Comparison of ENCODE assay signal across 17 cellular contexts in genomic region chr17:40243756-40244155, GRCh38. TPM values are rescaled to one million over a fixed set of nuclear protein-coding genes. Genes with fewer than 3 reads are reported as not detected.
DNase-seq lines count a peak whose midpoint lies in the region; ATAC-seq and TF ChIP-seq lines count a peak whose summit lies in the region.
"Had no signal": no experiment of that assay in that cellular context is flagged by ENCODE, and none has a peak within 500 bp of the region (broad histone marks: within the 10 kb centered on the region; RNA-seq: fewer than 3 reads in every experiment).

No MANE protein-coding gene starts in this region.

- no peak overlapping the region for H2BK12ac ChIP-seq in mesenchymal stem cell (ENCODE audit: low read length in 2 of 2)

- no peak overlapping the region for H2AK5ac ChIP-seq in mesenchymal stem cell (ENCODE audit: low read length, severe bottlenecking)

- no peak overlapping the region for H3K4me3 Mint-ChIP-seq in activated naive CD8-positive, alpha-beta T cell
- H3K4me3 Mint-ChIP-seq in activated naive CD8-positive, alpha-beta T cell treated with anti-CD3 and anti-CD28 coated beads, Interleukin-2, amount 50 U/mL, for 24 hours = no peak overlapping the region
- no peak overlapping the region for H3K4me3 Mint-ChIP-seq in glutamatergic neuron (ENCODE audit: unreplicated experiment)
- H3K4me3 Mint-ChIP-seq: CD4-positive, alpha-beta memory T cell had no signal

- 100% methylated on average over 2 of the region's 3 CpGs for WGBS in mesenchymal stem cell

- H3K23ac ChIP-seq in mesenchymal stem cell (ENCODE audit: low read length in 2 of 2) = no peak overlapping the region

- H3K36me3 ChIP-seq in adipocyte (ENCODE audit: control insufficient read depth, insufficient read depth, low read length, severe bottlenecking) = peaks cover 2% of the 10 kb centered on the region
- peaks cover 0 to 2% of the 10 kb centered on the region in 2 experiments for H3K36me3 ChIP-seq in mesenchymal stem cell (ENCODE audit: control insufficient read depth in 1 of 2, insufficient read depth in 2 of 2, low read depth in 1 of 2, low read length in 2 of 2)
- no peaks in the 10 kb centered on the region for H3K36me3 ChIP-seq in BE2C

- H4K8ac ChIP-seq in mesenchymal stem cell (ENCODE audit: low read length) = no peak overlapping the region

- peak overlapping the region; percentile 28 for H3K27ac Mint-ChIP-seq in activated naive CD8-positive, alpha-beta T cell
- H3K27ac Mint-ChIP-seq in activated naive CD8-positive, alpha-beta T cell treated with anti-CD3 and anti-CD28 coated beads, Interleukin-2, amount 50 U/mL, for 24 hours = no peak overlapping the region
- no peak overlapping the region for H3K27ac Mint-ChIP-seq in glutamatergic neuron (ENCODE audit: unreplicated experiment)

- H3K27me3 ChIP-seq in adipocyte (replicated peaks; ENCODE audit: control insufficient read depth, insufficient read depth, low read length) = no peaks in the 10 kb centered on the region
- H3K27me3 ChIP-seq in mesenchymal stem cell (ENCODE audit: control insufficient read depth in 1 of 2, insufficient read depth in 1 of 2, low read length in 2 of 2) = no peaks in the 10 kb centered on the region
- H3K27me3 ChIP-seq in BE2C = no peaks in the 10 kb centered on the region

- no peak overlapping the region for H2BK120ac ChIP-seq in mesenchymal stem cell (ENCODE audit: low read depth, low read length)

- no peak overlapping the region for H2BK15ac ChIP-seq in mesenchymal stem cell (ENCODE audit: low read depth, poor library complexity, severe bottlenecking)

- H3K4me1 Mint-ChIP-seq in activated naive CD8-positive, alpha-beta T cell (ENCODE audit: low read depth) = peaks cover 49% of the 10 kb centered on the region
- peaks cover 14% of the 10 kb centered on the region for H3K4me1 Mint-ChIP-seq in activated naive CD8-positive, alpha-beta T cell treated with anti-CD3 and anti-CD28 coated beads, Interleukin-2, amount 50 U/mL, for 24 hours
- peaks cover 2% of the 10 kb centered on the region for H3K4me1 Mint-ChIP-seq in glutamatergic neuron (ENCODE audit: low read depth, unreplicated experiment)

- ATAC-seq in activated naive CD8-positive, alpha-beta T cell treated with anti-CD3 and anti-CD28 coated beads, Interleukin-2, amount 50 U/mL, for 24 hours = no peak
- ATAC-seq: Panc1, Right ventricle myocardium inferior had no signal

- no peak overlapping the region for H3K14ac ChIP-seq in mesenchymal stem cell (ENCODE audit: low read length in 2 of 2)

- no peaks in the 10 kb centered on the region for H3K27me3 Mint-ChIP-seq in activated naive CD8-positive, alpha-beta T cell
- H3K27me3 Mint-ChIP-seq in activated naive CD8-positive, alpha-beta T cell treated with anti-CD3 and anti-CD28 coated beads, Interleukin-2, amount 50 U/mL, for 24 hours = no peaks in the 10 kb centered on the region
- peaks cover 1% of the 10 kb centered on the region for H3K27me3 Mint-ChIP-seq in glutamatergic neuron (ENCODE audit: unreplicated experiment)
- H3K27me3 Mint-ChIP-seq: CD4-positive, alpha-beta memory T cell had no signal

- no peak overlapping the region for H4K91ac ChIP-seq in mesenchymal stem cell (ENCODE audit: low read length)

- no peak overlapping the region for H3K27ac ChIP-seq in mesenchymal stem cell (ENCODE audit: low read length, poor library complexity, severe bottlenecking)
- H3K27ac ChIP-seq: 22Rv1 had no signal

- TF ChIP-seq CTCF in glutamatergic neuron (IDR thresholded peaks at IDR 0.05; ENCODE audit: partially characterized antibody, unreplicated experiment) = no peak
- TF ChIP-seq CTCF in BE2C (IDR thresholded peaks at IDR 0.05; ENCODE audit: low read depth, low read length) = no peak

- no peak for DNase-seq in activated naive CD8-positive, alpha-beta T cell treated with anti-CD3 and anti-CD28 coated beads, Interleukin-2, amount 50 U/mL, for 24 hours
- peak; percentile 74 for DNase-seq in adipocyte (ENCODE audit: low read depth)
- no peak for DNase-seq in mesenchymal stem cell
- DNase-seq in glutamatergic neuron = no peak
- DNase-seq in BE2C = no peak
- no peak for DNase-seq in Ammon's horn (ENCODE audit: low spot score)
- DNase-seq in stimulated activated CD4-positive, alpha-beta T cell treated with anti-CD3 and anti-CD28 coated beads, Interleukin-2, amount 100 ng/mL, for 24 hours = no peak
- DNase-seq: CD4-positive, alpha-beta memory T cell; H7; IMR-90; NCI-H1930; NCI-H2171 treated with DMSO at 0.1 percent for 48 hours; NCI-H510A had no signal

- H3K36me3 Mint-ChIP-seq in activated naive CD8-positive, alpha-beta T cell = no peaks in the 10 kb centered on the region
- no peaks in the 10 kb centered on the region for H3K36me3 Mint-ChIP-seq in activated naive CD8-positive, alpha-beta T cell treated with anti-CD3 and anti-CD28 coated beads, Interleukin-2, amount 50 U/mL, for 24 hours (ENCODE audit: low read depth)
- no peaks in the 10 kb centered on the region for H3K36me3 Mint-ChIP-seq in glutamatergic neuron (ENCODE audit: unreplicated experiment)

- peaks cover 11% of the 10 kb centered on the region for H3K79me1 ChIP-seq in mesenchymal stem cell (replicated peaks; ENCODE audit: low read length, poor library complexity, severe bottlenecking)

- no peak overlapping the region for H2BK5ac ChIP-seq in mesenchymal stem cell (ENCODE audit: low read depth, low read length, poor library complexity, severe bottlenecking)

- H3K9me3 ChIP-seq in adipocyte (ENCODE audit: control insufficient read depth, low read length) (no peaks in the 10 kb centered on the region), mesenchymal stem cell (ENCODE audit: control insufficient read depth, low read length) (no peaks in the 10 kb centered on the region), BE2C (no peaks in the 10 kb centered on the region)

- no peak overlapping the region for H3K18ac ChIP-seq in mesenchymal stem cell (ENCODE audit: low read depth in 1 of 2, low read length in 2 of 2)

- H3K9me3 Mint-ChIP-seq in activated naive CD8-positive, alpha-beta T cell (ENCODE audit: low read depth) = no peaks in the 10 kb centered on the region
- no peaks in the 10 kb centered on the region for H3K9me3 Mint-ChIP-seq in activated naive CD8-positive, alpha-beta T cell treated with anti-CD3 and anti-CD28 coated beads, Interleukin-2, amount 50 U/mL, for 24 hours
- H3K9me3 Mint-ChIP-seq in glutamatergic neuron (ENCODE audit: unreplicated experiment) = no peaks in the 10 kb centered on the region
- H3K9me3 Mint-ChIP-seq: CD4-positive, alpha-beta memory T cell had no signal

- no peak overlapping the region for H3K9ac ChIP-seq in adipocyte (ENCODE audit: low read length)
- H3K9ac ChIP-seq in mesenchymal stem cell (ENCODE audit: low read length) = peak overlapping the region; percentile 59

- H3K4me2 ChIP-seq in mesenchymal stem cell (ENCODE audit: low read length, poor library complexity, severe bottlenecking) = no peak overlapping the region

- peaks cover 31% of the 10 kb centered on the region for H3K4me1 ChIP-seq in adipocyte (ENCODE audit: control insufficient read depth, insufficient read depth, low read length)
- H3K4me1 ChIP-seq in mesenchymal stem cell (ENCODE audit: control insufficient read depth, insufficient read depth, low read depth, low read length) = no peaks in the 10 kb centered on the region
- peaks cover 9% of the 10 kb centered on the region for H3K4me1 ChIP-seq in BE2C

- no peak overlapping the region for H3K4ac ChIP-seq in mesenchymal stem cell (ENCODE audit: low read depth in 1 of 2, low read length in 2 of 2)

- H2AFZ ChIP-seq in mesenchymal stem cell (ENCODE audit: low read depth, low read length) = no peak overlapping the region

- H3K4me3 ChIP-seq in adipocyte (ENCODE audit: low read length) (no peak overlapping the region), mesenchymal stem cell (ENCODE audit: insufficient read depth in 1 of 2, low read depth in 1 of 2, low read length in 2 of 2) (no peak overlapping the region), BE2C (ENCODE audit: low read depth, low read length) (no peak overlapping the region)

RNA-seq across cellular contexts. Expression of gene WIPF2, which starts 24.7 kb away (rescaled TPM):
- 21.9 TPM for polyA plus RNA-seq in mesenchymal stem cell (2013, experiment 1 of 2)
- 20.9 TPM for polyA plus RNA-seq in mesenchymal stem cell (2013, experiment 2 of 2)
- total RNA-seq in glutamatergic neuron (ENCODE audit: unreplicated experiment) = 25.4 TPM
- polyA plus RNA-seq in BE2C (2012; ENCODE audit: insufficient read depth, insufficient read length, low read depth) = 16.5 TPM

RNA-seq across cellular contexts. Expression of gene CDC6, which starts 43.9 kb away (rescaled TPM):
- polyA plus RNA-seq in mesenchymal stem cell (2013, experiment 1 of 2) = 8.5 TPM
- 9.1 TPM for polyA plus RNA-seq in mesenchymal stem cell (2013, experiment 2 of 2)
- 4.7 TPM for total RNA-seq in glutamatergic neuron (ENCODE audit: unreplicated experiment)
- 7.1 TPM for polyA plus RNA-seq in BE2C (2012; ENCODE audit: insufficient read depth, insufficient read length, low read depth)
